ENCODE assay signal across 5 cellular contexts in the genomic region with DNA sequence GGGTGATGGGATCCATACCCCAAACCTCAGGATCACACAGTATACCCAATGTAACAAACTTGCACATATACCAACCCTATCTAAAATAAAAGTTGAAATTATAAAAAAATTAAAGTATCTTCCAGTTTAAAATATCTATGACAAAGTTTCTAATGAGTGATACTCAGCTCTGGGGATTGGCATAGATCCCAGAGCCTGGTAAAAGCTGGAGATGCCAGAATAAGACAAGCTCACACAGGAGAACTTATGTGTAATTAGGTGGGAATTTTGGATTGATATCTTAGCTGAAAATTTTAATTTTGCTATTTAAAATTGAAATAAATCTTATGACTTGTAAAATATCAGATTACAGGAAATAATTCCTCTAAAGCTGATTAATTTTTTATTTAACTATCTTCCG.
"Had no signal": no experiment of that assay in that cellular context is flagged by ENCODE, and none has a peak within 500 bp of the region (broad histone marks: within the 10 kb centered on the region; RNA-seq: fewer than 3 reads in every experiment).

No MANE protein-coding gene starts in this region.

- H3K27ac Mint-ChIP-seq: GM23338, H9 had no signal

- H3K9me3 Mint-ChIP-seq: H9 had no signal

- H3K4me3 ChIP-seq: GM23338, K562 had no signal

- DNase-seq: H9, HCEC 1CT, IMR-90 had no signal

- H3K4me2 ChIP-seq: GM23338 had no signal

- ATAC-seq: GM23338, K562 had no signal

- H3K4me3 Mint-ChIP-seq: GM23338, H9 had no signal

- H3K4me1 Mint-ChIP-seq: GM23338, H9 had no signal

- H2AFZ ChIP-seq: GM23338 had no signal
